Comparison of ENCODE assay signal across 32 cellular contexts in genomic region chr6:146634022-146634421, GRCh38. TPM values are rescaled to one million over a fixed set of nuclear protein-coding genes. Genes with fewer than 3 reads are reported as not detected.
"Had no signal": no experiment of that assay in that cellular context is flagged by ENCODE, and none has a peak within 500 bp of the region (broad histone marks: within the 10 kb centered on the region; RNA-seq: fewer than 3 reads in every experiment).

No MANE protein-coding gene starts in this region.

- DNase-seq: colonic mucosa; cortex of kidney; effector CD8-positive, alpha-beta T cell; effector memory CD8-positive, alpha-beta T cell; endodermal cell; erythroblast; esophagus squamous epithelium; foreskin fibroblast; foreskin melanocyte; gastrocnemius medialis; glutamatergic neuron; head of caudate nucleus; heart right ventricle; hippocampal formation; left cardiac atrium; left ventricle myocardium superior; lower lobe of right lung; mesendoderm; midbrain; naive B cell had no signal

- ATAC-seq: effector memory CD8-positive, alpha-beta T cell; esophagus mucosa; gastrocnemius medialis; heart right ventricle; left cardiac atrium; left lobe of liver; left ventricle myocardium superior; lower lobe of right lung had no signal

- H3K4me1 ChIP-seq: colonic mucosa, esophagus squamous epithelium, gastrocnemius medialis, heart right ventricle, lower lobe of right lung had no signal

- H3K9me3 ChIP-seq: colonic mucosa, esophagus squamous epithelium, gastrocnemius medialis, lower lobe of right lung had no signal

- H3K36me3 ChIP-seq: colonic mucosa, esophagus squamous epithelium, gastrocnemius medialis, heart right ventricle, lower lobe of right lung had no signal

- FAIRE-seq: endometrium, keratinocyte had no signal

- H3K27me3 ChIP-seq: colonic mucosa, esophagus squamous epithelium, gastrocnemius medialis, heart right ventricle had no signal

- H3K4me3 ChIP-seq: colonic mucosa, esophagus squamous epithelium, gastrocnemius medialis, heart right ventricle, lower lobe of right lung had no signal

- H3K27ac ChIP-seq: colonic mucosa, epithelial cell of prostate, esophagus squamous epithelium, gastrocnemius medialis, heart right ventricle, lower lobe of right lung had no signal

RNA-seq across cellular contexts. Expression of gene ADGB, which starts 35.2 kb away (rescaled TPM):
- total RNA-seq: chondrocyte, dermis microvascular lymphatic vessel endothelial cell, esophagus mucosa, gastrocnemius medialis, glomerular endothelial cell, kidney epithelial cell, left cardiac atrium, left lobe of liver, left ventricle myocardium superior, lung microvascular endothelial cell, mononuclear cell, myocyte had no signal
- polyA plus RNA-seq: heart right ventricle, keratinocyte had no signal
